ENCODE assay signal across 13 cellular contexts in the genomic region with DNA sequence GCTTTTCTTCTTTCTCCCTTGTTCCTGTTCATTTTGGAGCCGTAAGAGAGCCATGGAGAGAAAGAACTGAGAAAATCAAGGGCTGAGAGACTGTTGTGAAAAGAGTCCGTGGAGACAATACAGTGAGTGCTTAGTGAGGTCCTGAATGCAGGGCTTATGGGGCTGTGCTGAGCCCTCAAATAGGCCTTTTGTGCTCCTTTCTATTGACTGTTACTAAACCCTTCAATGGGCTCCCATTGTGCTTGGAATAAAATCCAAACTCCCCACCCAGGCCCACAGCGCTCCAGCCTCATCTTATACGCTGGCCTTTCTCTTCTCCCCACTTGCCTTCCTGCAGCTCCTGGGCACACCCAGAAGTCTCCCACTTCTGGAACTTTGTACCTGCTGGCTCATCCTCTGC.
DNase-seq lines count a peak whose midpoint lies in the region; ATAC-seq and TF ChIP-seq lines count a peak whose summit lies in the region.
"Had no signal": no experiment of that assay in that cellular context is flagged by ENCODE, and none has a peak within 500 bp of the region (broad histone marks: within the 10 kb centered on the region; RNA-seq: fewer than 3 reads in every experiment).

No MANE protein-coding gene starts in this region.

- no peak overlapping the region for H3K4ac ChIP-seq in H9 (ENCODE audit: low read depth, low read length)

- H2BK5ac ChIP-seq in H9 (ENCODE audit: insufficient read length, low read length), result no peak overlapping the region

- no peak overlapping the region for H2AK5ac ChIP-seq in H9 (ENCODE audit: insufficient read length, low read length)

- ATAC-seq in sciatic nerve (peak; percentile 41), HG03432 (IDR thresholded peaks at IDR 0.05; ENCODE audit: unreplicated experiment) (no peak)

- H2BK12ac ChIP-seq in H9 (ENCODE audit: insufficient read length, low read depth, low read length), result no peak overlapping the region

- H3K18ac ChIP-seq in H9 (ENCODE audit: insufficient read length, low read depth, low read length), result no peak overlapping the region

- no peaks in the 10 kb centered on the region for H3K79me1 ChIP-seq in H9 (ENCODE audit: insufficient read depth, low read depth, low read length, poor library complexity, severe bottlenecking)

- H4K20me1 ChIP-seq in H9 (ENCODE audit: control insufficient read depth, insufficient read depth, insufficient read length), result no peaks in the 10 kb centered on the region

- no peak for TF ChIP-seq CTCF in H9 (conservative IDR thresholded peaks at IDR 0.05)
- TF ChIP-seq CTCF in testis (IDR thresholded peaks at IDR 0.05), result no peak

- H3K4me1 Mint-ChIP-seq in H9, result peaks cover 19 to 41% of the 10 kb centered on the region in 2 experiments

- H2BK120ac ChIP-seq in H9 (ENCODE audit: low read depth, low read length, poor library complexity, severe bottlenecking), result no peak overlapping the region

- intact Hi-C loops in sciatic nerve (cut with DNase I) (no loop called here), testis (cut with DNase I; ENCODE audit: low total_unique reads) (no loop called here)

- no peak overlapping the region for H2BK20ac ChIP-seq in H9 (ENCODE audit: low read depth, low read length, poor library complexity, severe bottlenecking)

- H3K4me3 ChIP-seq in ectodermal cell (ENCODE audit: insufficient read depth, low read depth, low read length) (no peak overlapping the region), testis (no peak overlapping the region)
- H3K4me3 ChIP-seq: MG63 had no signal

- H3K14ac ChIP-seq in H9 (ENCODE audit: insufficient read depth, low read length), result no peak overlapping the region

- H3K4me1 ChIP-seq in H9 (ENCODE audit: insufficient read depth, low read length) (no peaks in the 10 kb centered on the region), ectodermal cell (ENCODE audit: control insufficient read depth, insufficient read depth, low read length) (peaks cover 43% of the 10 kb centered on the region), testis (no peaks in the 10 kb centered on the region)

- peak overlapping the region in 2 of 3 experiments; percentile 82 to 88; a peak in 4 of 7 replicates for H3K27ac Mint-ChIP-seq in H9

- H3K9me3 Mint-ChIP-seq in H9, result no peaks in the 10 kb centered on the region

- no peak overlapping the region; a peak in 1 of 5 replicates for H3K4me3 Mint-ChIP-seq in H9

- H3K27ac ChIP-seq in H9 (ENCODE audit: insufficient read length, low read depth, low read length) (no peak overlapping the region), ectodermal cell (ENCODE audit: insufficient read depth, low read depth, low read length, poor library complexity, severe bottlenecking) (peak overlapping the region; percentile 89), testis (no peak overlapping the region)
- H3K27ac ChIP-seq: KMS-11 had no signal

- H4K8ac ChIP-seq in H9 (replicated peaks; ENCODE audit: insufficient read length, low read depth, low read length), result no peak overlapping the region

- no peak overlapping the region for H3K56ac ChIP-seq in H9 (ENCODE audit: insufficient read length, low read depth, low read length)

- H3K36me3 ChIP-seq in ectodermal cell (ENCODE audit: control insufficient read depth, insufficient read depth, low read length) (no peaks in the 10 kb centered on the region), testis (ENCODE audit: low read depth, missing control alignments) (no peaks in the 10 kb centered on the region)
- H3K36me3 ChIP-seq: MG63 had no signal

- no peak overlapping the region for H3K4me2 ChIP-seq in H9 (ENCODE audit: insufficient read depth, insufficient read length, low read length)
- H3K4me2 ChIP-seq: KMS-11 had no signal

- no peak overlapping the region for H2AFZ ChIP-seq in H9 (ENCODE audit: low read length)

- H4K91ac ChIP-seq in H9 (ENCODE audit: insufficient read length, low read depth, low read length), result no peak overlapping the region

- H3K79me2 ChIP-seq in H9 (ENCODE audit: insufficient read depth, low read length), result no peaks in the 10 kb centered on the region

- no peak overlapping the region for H3T11ph ChIP-seq in H9 (ENCODE audit: low read length)

- no peak for TF ChIP-seq POLR2A in testis (IDR thresholded peaks at IDR 0.05)

- H3K9ac ChIP-seq in H9 (ENCODE audit: extremely low read depth, insufficient read length, low read length), result no peak overlapping the region
- H3K9ac ChIP-seq: KMS-11 had no signal

- H4K5ac ChIP-seq in H9 (ENCODE audit: insufficient read length, low read depth, low read length), result no peak overlapping the region

- H3K23me2 ChIP-seq in H9 (ENCODE audit: insufficient read length, low read depth, low read length, poor library complexity, severe bottlenecking), result no peaks in the 10 kb centered on the region

- no peaks in the 10 kb centered on the region for H3K9me3 ChIP-seq in H9 (ENCODE audit: control insufficient read depth, low read depth, low read length)
- no peaks in the 10 kb centered on the region for H3K9me3 ChIP-seq in ectodermal cell (ENCODE audit: control insufficient read depth, low read length)
- no peaks in the 10 kb centered on the region for H3K9me3 ChIP-seq in testis
- H3K9me3 ChIP-seq: MG63 had no signal

- DNase-seq in H9 (no peak), midbrain (lab: John Stamatoyannopoulos, UW) (peak; percentile 74), sciatic nerve (ENCODE audit: low spot score) (no peak), RKO (ENCODE audit: low spot score) (no peak), testis (no peak)
- DNase-seq: DMS153, MG63, NCI-H187 treated with DMSO at 0.1 percent for 48 hours, NCI-H2171 treated with DMSO at 0.1 percent for 48 hours, SHP77 treated with DMSO at 0.1 percent for 48 hours had no signal

- H3K23ac ChIP-seq in H9 (ENCODE audit: insufficient read length, low read depth, low read length), result no peak overlapping the region

- H3K27me3 Mint-ChIP-seq in H9 (ENCODE audit: low read depth), result no peaks in the 10 kb centered on the region; the same call in 1 of the 2 replicates

- H2BK15ac ChIP-seq in H9 (ENCODE audit: low read depth, low read length), result no peak overlapping the region

- H3K27me3 ChIP-seq in H9 (ENCODE audit: insufficient read depth, low read length), result no peaks in the 10 kb centered on the region
- no peaks in the 10 kb centered on the region for H3K27me3 ChIP-seq in ectodermal cell (ENCODE audit: control insufficient read depth, insufficient read depth, low read length, poor library complexity, severe bottlenecking)
- H3K27me3 ChIP-seq in testis, result no peaks in the 10 kb centered on the region
- H3K27me3 ChIP-seq: MG63 had no signal

- WGBS in H9 (ENCODE audit: extremely low coverage, insufficient read length, low lambda C conversion rate), result no CpG with 5 or more reads among the region's 4 CpGs
- 3 to 9% methylated on average over 4 of the region's 4 CpGs for WGBS in ectodermal cell, 2 experiments
- WGBS in testis, 2 donors, result 91 to 98% methylated on average over 4 of the region's 4 CpGs

- H3K36me3 Mint-ChIP-seq in H9 (ENCODE audit: insufficient read depth in 1 of 3, low read depth in 3 of 3), result no peaks in the 10 kb centered on the region
